Comparison of ENCODE assay signal across 20 cellular contexts in genomic region chr11:15865212-15865987, GRCh38.
"Had no signal": no experiment of that assay in that cellular context is flagged by ENCODE, and none has a peak within 500 bp of the region (broad histone marks: within the 10 kb centered on the region; RNA-seq: fewer than 3 reads in every experiment).

No MANE protein-coding gene starts in this region.

- DNase-seq: activated CD4-positive, alpha-beta T cell treated with anti-CD3 and anti-CD28 coated beads for 48 hours; activated CD8-positive, alpha-beta memory T cell treated with anti-CD3 and anti-CD28 coated beads, Interleukin-2, amount 50 U/mL, for 4 hours; activated CD8-positive, alpha-beta T cell treated with anti-CD3 and anti-CD28 coated beads, Interleukin-2, amount 10 ng/mL, durations not matched to agents 7 days and 5 days; activated effector memory CD4-positive, alpha-beta T cell treated with anti-CD3 and anti-CD28 coated beads, Interleukin-2, amount 50 U/mL, for 16 hours; activated naive CD8-positive, alpha-beta T cell treated with anti-CD3 and anti-CD28 coated beads for 36 hours; activated T-cell treated with anti-CD3 and anti-CD28 coated beads, Interleukin-2, amount 50 U/mL, for 48 hours; amygdala; glutamatergic neuron; ovary; sigmoid colon; spleen; stimulated activated CD4-positive, alpha-beta T cell treated with anti-CD3 and anti-CD28 coated beads, Interleukin-1b, Interleukin-23, amount 100 ng/mL, for 48 hours; stomach; SW 1271; testis had no signal

- ATAC-seq: activated CD8-positive, alpha-beta T cell treated with anti-CD3 and anti-CD28 coated beads, Interleukin-2, amount 10 ng/mL, durations not matched to agents 7 days and 5 days had no signal

- H3K4me3 Mint-ChIP-seq: activated CD8-positive, alpha-beta T cell treated with anti-CD3 and anti-CD28 coated beads, Interleukin-2, amount 10 ng/mL, durations not matched to agents 7 days and 5 days; activated naive CD8-positive, alpha-beta T cell treated with anti-CD3 and anti-CD28 coated beads for 36 hours; mesothelial cell of epicardium; neural crest cell had no signal

- H3K27ac Mint-ChIP-seq: activated CD8-positive, alpha-beta T cell treated with anti-CD3 and anti-CD28 coated beads, Interleukin-2, amount 10 ng/mL, durations not matched to agents 7 days and 5 days; activated naive CD8-positive, alpha-beta T cell treated with anti-CD3 and anti-CD28 coated beads for 36 hours; mesothelial cell of epicardium; WTC11 had no signal

- H3K27ac ChIP-seq: esophagus muscularis mucosa, ovary, sigmoid colon, spleen, stomach, testis had no signal

- H3K27me3 ChIP-seq: esophagus muscularis mucosa, ovary, sigmoid colon, spleen, stomach, testis had no signal

- H3K9me3 ChIP-seq: esophagus muscularis mucosa, ovary, sigmoid colon, spleen, stomach, testis had no signal

- H3K4me1 ChIP-seq: esophagus muscularis mucosa, sigmoid colon, spleen, stomach, testis had no signal

- H3K27me3 Mint-ChIP-seq: activated naive CD8-positive, alpha-beta T cell treated with anti-CD3 and anti-CD28 coated beads for 36 hours had no signal

- H3K4me1 Mint-ChIP-seq: activated naive CD8-positive, alpha-beta T cell treated with anti-CD3 and anti-CD28 coated beads for 36 hours had no signal

- H3K36me3 Mint-ChIP-seq: activated naive CD8-positive, alpha-beta T cell treated with anti-CD3 and anti-CD28 coated beads for 36 hours; brain; mesothelial cell of epicardium; WTC11 had no signal

- H3K4me3 ChIP-seq: esophagus muscularis mucosa, ovary, sigmoid colon, spleen, stomach, testis had no signal

- H3K36me3 ChIP-seq: esophagus muscularis mucosa, ovary, sigmoid colon, spleen, stomach had no signal
